Comparison of ENCODE assay signal across 12 cellular contexts in genomic region chr20:44581515-44581914, GRCh38. TPM values are rescaled to one million over a fixed set of nuclear protein-coding genes. Genes with fewer than 3 reads are reported as not detected.
A peak's percentile ranks its signal among the peaks of the same experiment; 100 is the strongest.
DNase-seq lines count a peak whose midpoint lies in the region; ATAC-seq and TF ChIP-seq lines count a peak whose summit lies in the region.
"Had no signal": no experiment of that assay in that cellular context is flagged by ENCODE, and none has a peak within 500 bp of the region (broad histone marks: within the 10 kb centered on the region; RNA-seq: fewer than 3 reads in every experiment).

No MANE protein-coding gene starts in this region.

- H3K4me3 ChIP-seq in heart left ventricle: peak overlapping the region in 6 of 12 donors; percentile 59 to 72 (median 65)
- no peak overlapping the region for H3K4me3 ChIP-seq in colonic mucosa
- H3K4me3 ChIP-seq in transverse colon: no peak overlapping the region

- no peak for TF ChIP-seq EP300 in transverse colon (IDR thresholded peaks at IDR 0.05; ENCODE audit: low read depth)

- H3K27me3 Mint-ChIP-seq in naive B cell: no peaks in the 10 kb centered on the region

- H3K36me3 Mint-ChIP-seq in naive B cell: no peaks in the 10 kb centered on the region

- DNase-seq in heart left ventricle (no peak), left ventricle myocardium superior (no peak), colonic mucosa (no peak), naive B cell (no peak), transverse colon (no peak), HK-2 (ENCODE audit: unreplicated experiment) (no peak), DMS79 treated with DMSO at 0.1 percent for 48 hours (lab: John Stamatoyannopoulos, UW) (no peak)
- DNase-seq: activated CD8-positive, alpha-beta memory T cell treated with anti-CD3 and anti-CD28 coated beads, Interleukin-2, amount 50 U/mL, for 48 hours; effector CD4-positive, alpha-beta T cell; Kasumi-1; stimulated activated naive CD4-positive, alpha-beta T cell had no signal

- 49 to 81% (median 65%) methylated on average over 1 of the region's 1 CpG for WGBS in heart left ventricle, 4 donors
- WGBS in transverse colon (ENCODE audit: low coverage in 1 of 2), 2 donors: 80 to 81% methylated on average over 1 of the region's 1 CpG

- H3K4me3 Mint-ChIP-seq in naive B cell: peak overlapping the region; percentile 84 to 96 (median 93)

- H3K27ac ChIP-seq in heart left ventricle (peak overlapping the region; percentile 82 to 96 (median 92)), colonic mucosa (peak overlapping the region; percentile 54), transverse colon (peak overlapping the region; percentile 80 to 87 (median 86))

- no peak overlapping the region for H3K9ac ChIP-seq in colonic mucosa (ENCODE audit: low read depth in 2 of 2, low read length in 2 of 2)

- peak overlapping the region in 5 of 6 donors; percentile 92 to 98 (median 96) for H3K27ac Mint-ChIP-seq in naive B cell

- no peaks in the 10 kb centered on the region for H3K9me3 Mint-ChIP-seq in naive B cell

- H3K9me3 ChIP-seq in heart left ventricle (no peaks in the 10 kb centered on the region), colonic mucosa (no peaks in the 10 kb centered on the region), transverse colon (no peaks in the 10 kb centered on the region)

- intact Hi-C loops in heart left ventricle (cut with DNase I): no loop called here
- intact Hi-C loops in left ventricle myocardium superior (cut with micrococcal nuclease): no loop called here
- intact Hi-C loops in colonic mucosa (cut with DNase I): no loop called here
- intact Hi-C loops in transverse colon (cut with DNase I; ENCODE audit: low total_unique reads): no loop called here

- no peaks in the 10 kb centered on the region for H3K36me3 ChIP-seq in heart left ventricle
- H3K36me3 ChIP-seq in colonic mucosa: no peaks in the 10 kb centered on the region
- no peaks in the 10 kb centered on the region for H3K36me3 ChIP-seq in transverse colon

- ATAC-seq in heart left ventricle (no peak), left ventricle myocardium superior (no peak), naive B cell (ENCODE audit: low read depth in 2 of 2) (no peak), HG03097 (IDR thresholded peaks at IDR 0.05; ENCODE audit: low FRiP score, unreplicated experiment) (no peak)

- in situ Hi-C loops in transverse colon (cut with MboI; ENCODE audit: low pct_ligation_motif_present in 1 of 4, low pct_unique_long_range_greater_than_20kb in 1 of 4, low sequenced_read_pairs in 3 of 4): no loop called here

- H3K4me1 Mint-ChIP-seq in naive B cell: peaks cover 64 to 85% (median 67%) of the 10 kb centered on the region in 3 donors

- H3K27me3 ChIP-seq in heart left ventricle (no peaks in the 10 kb centered on the region), colonic mucosa (no peaks in the 10 kb centered on the region), transverse colon (no peaks in the 10 kb centered on the region)

- no peak for TF ChIP-seq POLR2A in heart left ventricle (IDR thresholded peaks at IDR 0.05)
- no peak for TF ChIP-seq POLR2A in transverse colon (IDR thresholded peaks at IDR 0.05)

- H3K4me1 ChIP-seq in heart left ventricle (peaks cover 5 to 74% (median 59%) of the 10 kb centered on the region in 12 donors), colonic mucosa (no peaks in the 10 kb centered on the region), transverse colon (peaks cover 9 to 57% (median 32%) of the 10 kb centered on the region in 4 donors)

- TF ChIP-seq CTCF in heart left ventricle (IDR thresholded peaks at IDR 0.05) (no peak), colonic mucosa (IDR thresholded peaks at IDR 0.05) (no peak), transverse colon (IDR thresholded peaks at IDR 0.05) (no peak)

RNA-seq across cellular contexts. Expression of gene PKIG, which starts 0.9 kb away (rescaled TPM):
- total RNA-seq in heart left ventricle (100 to 1,000 TPM; 156 to 286 (median 200) TPM), left ventricle myocardium superior (195 TPM), colonic mucosa (10 to 100 TPM; 24.4 to 46.1 TPM), transverse colon (100 to 1,000 TPM in 1 of 4 donors, 10 to 100 TPM in 3; 40.8 to 106 (median 80.4) TPM)
- polyA plus RNA-seq in heart left ventricle (100 to 1,000 TPM; 155 to 213 TPM), naive B cell (ENCODE audit: low read depth in 6 of 6) (100 to 1,000 TPM in 4 of 6 donors, 10 to 100 TPM in 2; 74.7 to 219 (median 103) TPM)

RNA-seq across cellular contexts. Expression of gene SERINC3, which starts 59.6 kb away (rescaled TPM):
- 100 to 1,000 TPM in 4 of 9 donors, 10 to 100 TPM in 5; 85.5 to 114 (median 97.7) TPM for total RNA-seq in heart left ventricle
- polyA plus RNA-seq in heart left ventricle: 10 to 100 TPM; 32.9 to 89.8 TPM
- 89.9 TPM for total RNA-seq in left ventricle myocardium superior
- 100 to 1,000 TPM in 1 of 2 donors, 10 to 100 TPM in 1; 82.8 to 121 TPM for total RNA-seq in colonic mucosa
- 100 to 1,000 TPM; 120 to 145 (median 133) TPM for polyA plus RNA-seq in naive B cell (ENCODE audit: low read depth in 6 of 6)
- 10 to 100 TPM; 19.3 to 85.7 (median 53.1) TPM for total RNA-seq in transverse colon
